In the genomic region with DNA sequence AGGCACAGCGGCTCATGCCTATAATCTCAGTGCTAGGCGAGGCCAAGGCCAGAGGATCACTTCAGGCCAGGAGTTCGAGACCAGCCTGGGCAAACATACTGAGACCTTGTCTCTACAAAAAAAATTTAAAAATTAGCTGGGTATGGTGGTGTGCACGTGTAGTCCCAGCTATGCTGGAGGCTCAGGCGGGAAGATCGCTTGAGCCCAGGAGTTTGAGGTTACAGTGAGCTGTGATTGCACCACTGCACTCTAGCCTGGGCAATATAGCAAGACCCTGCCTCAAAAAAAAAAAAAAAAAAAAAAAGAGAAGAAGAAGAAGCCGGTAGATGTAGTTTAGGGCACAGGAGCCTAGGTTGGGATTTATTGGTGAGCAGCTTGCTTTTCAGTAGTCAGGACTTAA, we compare ENCODE assay signal across 25 cellular contexts.
"Had no signal": no experiment of that assay in that cellular context is flagged by ENCODE, and none has a peak within 500 bp of the region (broad histone marks: within the 10 kb centered on the region; RNA-seq: fewer than 3 reads in every experiment).

No MANE protein-coding gene starts in this region.

- H3K9me3 ChIP-seq: SJSA1 had no signal

- H3K4me3 ChIP-seq: SJSA1, SK-N-MC had no signal

- H3K27ac ChIP-seq: HL-60, KMS-11, SJSA1, SK-N-MC had no signal

- DNase-seq: Kasumi-1, MM.1S, MV-4-11, NCI-H1048, NCI-H1105, NCI-H1417, NCI-H1436 treated with DMSO at 0.1 percent for 48 hours, NCI-H1694, NCI-H187 treated with DMSO at 0.1 percent for 48 hours, NCI-H2029 treated with DMSO at 0.1 percent for 48 hours, NCI-H2171 treated with DMSO at 0.1 percent for 48 hours, NCI-H2227 treated with DMSO at 0.1 percent for 48 hours, NCI-H510A, NCI-H524 treated with DMSO at 0.1 percent for 48 hours, NCI-H69, NCI-H774, Right ventricle myocardium superior, RPMI8226, SIG-M5 had no signal

- FAIRE-seq: HTR-8/SVneo, RCC 7860 had no signal

- H3K4me2 ChIP-seq: KMS-11 had no signal

- H3K27me3 ChIP-seq: SJSA1 had no signal

- H3K9ac ChIP-seq: KMS-11 had no signal
